Comparison of ENCODE assay signal across 8 cellular contexts in the genomic region with DNA sequence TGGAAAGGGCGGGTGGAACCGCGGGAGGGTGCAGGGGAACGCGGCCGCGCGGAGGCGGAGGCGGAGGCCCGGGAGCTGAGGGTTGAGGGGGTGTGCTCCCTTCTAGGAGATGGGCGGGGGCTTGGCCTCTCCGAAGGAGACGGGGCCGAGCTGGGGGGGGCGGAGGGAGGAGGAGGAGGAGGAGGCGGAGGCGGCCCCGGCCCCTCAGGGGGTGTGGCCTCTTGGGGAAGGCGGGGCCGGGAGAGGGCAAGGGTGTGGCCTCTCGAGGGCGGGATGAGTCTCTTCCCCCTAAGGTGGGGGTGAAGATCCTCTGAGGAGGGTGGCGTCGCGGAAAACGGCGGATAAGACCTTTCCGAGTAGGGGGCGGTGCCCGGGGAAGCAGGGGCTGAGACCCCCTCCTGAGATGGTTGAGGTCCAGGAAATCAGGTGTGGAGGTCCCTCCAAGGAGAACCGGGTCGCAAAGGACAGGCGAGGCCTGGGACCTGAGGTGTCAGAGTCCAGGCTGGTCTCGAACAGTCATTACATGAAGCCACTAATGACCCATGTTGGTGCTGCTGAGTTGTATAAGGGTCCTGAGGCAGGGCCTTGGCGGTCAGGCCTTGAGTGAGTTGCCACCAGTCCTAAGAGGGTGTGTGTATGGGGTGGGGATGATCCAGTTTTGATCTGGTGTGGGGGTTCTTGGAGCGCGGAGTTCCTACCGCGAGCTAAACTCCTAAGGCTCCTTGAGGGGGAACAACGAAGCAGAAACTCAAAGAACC. TPM values are rescaled to one million over a fixed set of nuclear protein-coding genes. Genes with fewer than 3 reads are reported as not detected.
DNase-seq lines count a peak whose midpoint lies in the region; ATAC-seq and TF ChIP-seq lines count a peak whose summit lies in the region.

No MANE protein-coding gene starts in this region.

- H3K4me1 Mint-ChIP-seq in endodermal cell: peaks cover 19% of the 10 kb centered on the region

- H3K9ac ChIP-seq in endodermal cell (ENCODE audit: extremely low read depth, low read length, poor library complexity, severe bottlenecking): peak overlapping the region; percentile 93

- peak overlapping the region; percentile 100 for H3K27ac Mint-ChIP-seq in endodermal cell

- H3K4me3 ChIP-seq in endodermal cell (ENCODE audit: low read length) (peak overlapping the region; percentile 87), mesodermal cell (ENCODE audit: extremely low read depth, insufficient read depth, low read length, poor library complexity, severe bottlenecking) (peak overlapping the region; percentile 98)

- peak; percentile 82 for DNase-seq in AG09319 (ENCODE audit: extremely low read depth, low read depth)
- DNase-seq in NOMO-1 (lab: John Stamatoyannopoulos, UW; ENCODE audit: unreplicated experiment in 2 of 2): peak; percentile 84 to 90
- peak; percentile 51 for DNase-seq in activated CD8-positive, alpha-beta memory T cell treated with anti-CD3 and anti-CD28 coated beads, Interleukin-2, amount 50 U/mL, for 24 hours (ENCODE audit: extremely low read depth)
- DNase-seq in endodermal cell: peak; percentile 97
- DNase-seq in stimulated activated CD8-positive, alpha-beta memory T cell treated with anti-CD3 and anti-CD28 coated beads, Interleukin-2, amount 100 ng/mL, for 1 hour (ENCODE audit: low read depth in 2 of 2): peak; percentile 68 to 85

- no peaks in the 10 kb centered on the region for H3K9me3 ChIP-seq in endodermal cell (ENCODE audit: control insufficient read depth, low read length)
- no peaks in the 10 kb centered on the region for H3K9me3 ChIP-seq in mesodermal cell (ENCODE audit: control insufficient read depth, low read length)

- H3K27ac ChIP-seq in endodermal cell (ENCODE audit: low read depth, low read length) (peak overlapping the region; percentile 95), mesodermal cell (ENCODE audit: low read depth, low read length, severe bottlenecking) (peak overlapping the region; percentile 97)

- peaks cover 33% of the 10 kb centered on the region for H3K27me3 ChIP-seq in endodermal cell (ENCODE audit: control insufficient read depth, insufficient read depth, low read length, poor library complexity, severe bottlenecking)

- no peak for TF ChIP-seq CTCF in AG09319 (IDR thresholded peaks at IDR 0.05; ENCODE audit: low read depth, low read length)
- TF ChIP-seq CTCF in endodermal cell (conservative IDR thresholded peaks at IDR 0.05): no peak

- H3K36me3 ChIP-seq in endodermal cell (ENCODE audit: control insufficient read depth, insufficient read depth, low read length) (peaks cover 21% of the 10 kb centered on the region), mesodermal cell (ENCODE audit: control insufficient read depth, insufficient read depth, low read length) (peaks cover 32% of the 10 kb centered on the region)

- H3K4me1 ChIP-seq in endodermal cell (ENCODE audit: control insufficient read depth, insufficient read depth, low read length): peaks cover 10% of the 10 kb centered on the region
- H3K4me1 ChIP-seq in mesodermal cell (ENCODE audit: control insufficient read depth, insufficient read depth, low read length, poor library complexity, severe bottlenecking): peaks cover 14% of the 10 kb centered on the region

- peak; percentile 37 for ATAC-seq in GM19023 (IDR thresholded peaks at IDR 0.05; ENCODE audit: unreplicated experiment)
- peak; percentile 40 for ATAC-seq in HG03196 (IDR thresholded peaks at IDR 0.05; ENCODE audit: unreplicated experiment)

- peak overlapping the region; percentile 97 for H3K4me3 Mint-ChIP-seq in endodermal cell

- peaks cover 35% of the 10 kb centered on the region for H3K27me3 Mint-ChIP-seq in endodermal cell (ENCODE audit: insufficient read depth)

- H3K36me3 Mint-ChIP-seq in endodermal cell (ENCODE audit: low read depth): peaks cover 17% of the 10 kb centered on the region

- H3K9me3 Mint-ChIP-seq in endodermal cell: no peaks in the 10 kb centered on the region

- WGBS in endodermal cell (ENCODE audit: insufficient coverage in 1 of 2, insufficient read length in 1 of 2), 2 experiments: 21 to 80% methylated on average over 6 to 41 of the region's 41 CpGs
- WGBS in mesodermal cell (ENCODE audit: insufficient coverage in 2 of 2), 2 experiments: 21 to 42% methylated on average over 13 to 32 of the region's 41 CpGs

RNA-seq across cellular contexts. Expression of a gene that starts 0.8 kb away (rescaled TPM):
- total RNA-seq in endodermal cell: 100 to 1,000 TPM; 106 to 166 TPM
- polyA plus RNA-seq in endodermal cell (2013, experiment 1 of 2): 171 TPM
- 134 TPM for polyA plus RNA-seq in endodermal cell (2013, experiment 2 of 2)
- polyA plus RNA-seq in mesodermal cell (2013, experiment 1 of 2): 121 TPM
- 93.9 TPM for polyA plus RNA-seq in mesodermal cell (2013, experiment 2 of 2)

RNA-seq across cellular contexts. Expression of a gene that starts 10.4 kb away (rescaled TPM):
- 10 to 100 TPM; 40.8 to 41.9 TPM for total RNA-seq in endodermal cell
- polyA plus RNA-seq in endodermal cell (2013, experiment 1 of 2): 47.1 TPM
- polyA plus RNA-seq in endodermal cell (2013, experiment 2 of 2): 38.8 TPM
- polyA plus RNA-seq in mesodermal cell (2013, experiment 1 of 2): 50.2 TPM
- polyA plus RNA-seq in mesodermal cell (2013, experiment 2 of 2): 40.7 TPM

RNA-seq across cellular contexts. Expression of a gene that starts 14.0 kb away (rescaled TPM):
- 10 to 100 TPM; 32.9 to 39.1 TPM for total RNA-seq in endodermal cell
- polyA plus RNA-seq in endodermal cell (2013, experiment 1 of 2): 54.3 TPM
- polyA plus RNA-seq in endodermal cell (2013, experiment 2 of 2): 50.4 TPM
- 54.1 TPM for polyA plus RNA-seq in mesodermal cell (2013, experiment 1 of 2)
- 58.4 TPM for polyA plus RNA-seq in mesodermal cell (2013, experiment 2 of 2)

RNA-seq across cellular contexts. Expression of a gene that starts 17.9 kb away (rescaled TPM):
- 10 to 100 TPM; 12.4 to 17.6 TPM for total RNA-seq in endodermal cell
- 26.5 TPM for polyA plus RNA-seq in endodermal cell (2013, experiment 1 of 2)
- polyA plus RNA-seq in endodermal cell (2013, experiment 2 of 2): 19.4 TPM
- polyA plus RNA-seq in mesodermal cell (2013, experiment 1 of 2): 17.0 TPM
- 16.3 TPM for polyA plus RNA-seq in mesodermal cell (2013, experiment 2 of 2)

RNA-seq across cellular contexts. Expression of a gene that starts 21.2 kb away (rescaled TPM):
- 100 to 1,000 TPM; 180 to 195 TPM for total RNA-seq in endodermal cell
- 242 TPM for polyA plus RNA-seq in endodermal cell (2013, experiment 1 of 2)
- 211 TPM for polyA plus RNA-seq in endodermal cell (2013, experiment 2 of 2)
- 211 TPM for polyA plus RNA-seq in mesodermal cell (2013, experiment 1 of 2)
- polyA plus RNA-seq in mesodermal cell (2013, experiment 2 of 2): 202 TPM

Comparison
In these comparisons a context has a peak if more than half of its experiments do, and no peak if none do; other contexts are left out.
1. Peak in every context shown above with its lines: DNase-seq, ATAC-seq, H3K4me3 ChIP-seq and H3K27ac ChIP-seq.